ENCODE assay signal across 34 cellular contexts in genomic region chr5:77871016-77871415, GRCh38.
"Had no signal": no experiment of that assay in that cellular context is flagged by ENCODE, and none has a peak within 500 bp of the region (broad histone marks: within the 10 kb centered on the region; RNA-seq: fewer than 3 reads in every experiment).

No MANE protein-coding gene starts in this region.

- H3K27ac ChIP-seq: KMS-11 had no signal

- H3K4me3 ChIP-seq: MG63 had no signal

- DNase-seq: Karpas-422, Kasumi-1, MG63, MM.1S, MV-4-11, NCI-H1048, NCI-H1092, NCI-H1092 treated with DMSO at 0.1 percent for 48 hours, NCI-H1105, NCI-H1105 treated with DMSO at 0.1 percent for 48 hours, NCI-H1417, NCI-H1417 treated with DMSO at 0.1 percent for 48 hours, NCI-H1436, NCI-H1436 treated with DMSO at 0.1 percent for 48 hours, NCI-H146, NCI-H1694, NCI-H1694 treated with DMSO at 0.1 percent for 48 hours, NCI-H187, NCI-H187 treated with DMSO at 0.1 percent for 48 hours, NCI-H1930, NCI-H2029, NCI-H2029 treated with DMSO at 0.1 percent for 48 hours, NCI-H2081, NCI-H2081 treated with DMSO at 0.1 percent for 48 hours, NCI-H2107, NCI-H2171, NCI-H2171 treated with DMSO at 0.1 percent for 48 hours, NCI-H2227 treated with DMSO at 0.1 percent for 48 hours, NCI-H226, NCI-H345, NCI-H446, NCI-H446 treated with DMSO at 0.1 percent for 48 hours, NCI-H510A had no signal

- H3K36me3 ChIP-seq: MG63 had no signal

- H3K9me3 ChIP-seq: MG63 had no signal

- H3K27me3 ChIP-seq: MG63 had no signal
